In genomic region chr1:3716351-3716750, GRCh38 we compare ENCODE assay signal across 13 cellular contexts. TPM values are rescaled to one million over a fixed set of nuclear protein-coding genes. Genes with fewer than 3 reads are reported as not detected.
"Had no signal": no experiment of that assay in that cellular context is flagged by ENCODE, and none has a peak within 500 bp of the region (broad histone marks: within the 10 kb centered on the region; RNA-seq: fewer than 3 reads in every experiment).

No MANE protein-coding gene starts in this region.

- H3K27ac ChIP-seq: esophagus muscularis mucosa had no signal

- ATAC-seq: activated CD4-positive, CD25-positive, alpha-beta regulatory T cell treated with anti-CD3 and anti-CD28 coated beads, Interleukin-2, amount 50 U/mL, for 24 hours; left colon; mucosa of descending colon; naive thymus-derived CD8-positive, alpha-beta T cell; right cardiac atrium; stimulated activated effector memory CD8-positive, alpha-beta T cell treated with anti-CD3 and anti-CD28 coated beads, Interleukin-12 subunit alpha, Interleukin-12 subunit beta, amount 100 ng/mL, for 72 hours had no signal

- DNase-seq: activated naive CD4-positive, alpha-beta T cell treated with anti-CD3 and anti-CD28 coated beads, Interleukin-2, amount 10 ng/mL, durations not matched to agents 7 days and 5 days; cerebellar nuclear complex; left colon; mucosa of descending colon; naive thymus-derived CD8-positive, alpha-beta T cell; right cardiac atrium had no signal

- H3K9me3 ChIP-seq: esophagus muscularis mucosa, mucosa of descending colon had no signal

- H3K36me3 ChIP-seq: esophagus muscularis mucosa had no signal

- H3K4me3 ChIP-seq: esophagus muscularis mucosa, mucosa of descending colon had no signal

RNA-seq across cellular contexts. Expression of gene CCDC27, which starts 35.9 kb away (rescaled TPM):
- total RNA-seq: activated T-helper 2 cell treated with anti-CD3 and anti-CD28 coated beads, Interferon-gamma antibody, Interleukin-2, Interleukin-4, amounts not matched to agents 10 μg/mL and 5 μg/mL and 100 μg/mL, durations not matched to agents 14 hours and 24 hours and 36 hours; dermis microvascular lymphatic vessel endothelial cell; esophagus muscularis mucosa; fibroblast of villous mesenchyme; left colon; mucosa of descending colon; naive thymus-derived CD8-positive, alpha-beta T cell; T-helper 1 cell treated with Interleukin-12 subunit alpha and Interleukin-12 subunit beta and Interleukin-4 antibody, amounts not matched to agents 30 ng/mL and 1 ng/mL, for 36 hours had no signal

RNA-seq across cellular contexts. Expression of gene SMIM1, which starts 56.2 kb away (rescaled TPM):
- total RNA-seq: T-helper 1 cell treated with Interleukin-12 subunit alpha and Interleukin-12 subunit beta and Interleukin-4 antibody, amounts not matched to agents 30 ng/mL and 1 ng/mL, for 36 hours had no signal
